10 cellular contexts compared by ENCODE assay signal in the genomic region with DNA sequence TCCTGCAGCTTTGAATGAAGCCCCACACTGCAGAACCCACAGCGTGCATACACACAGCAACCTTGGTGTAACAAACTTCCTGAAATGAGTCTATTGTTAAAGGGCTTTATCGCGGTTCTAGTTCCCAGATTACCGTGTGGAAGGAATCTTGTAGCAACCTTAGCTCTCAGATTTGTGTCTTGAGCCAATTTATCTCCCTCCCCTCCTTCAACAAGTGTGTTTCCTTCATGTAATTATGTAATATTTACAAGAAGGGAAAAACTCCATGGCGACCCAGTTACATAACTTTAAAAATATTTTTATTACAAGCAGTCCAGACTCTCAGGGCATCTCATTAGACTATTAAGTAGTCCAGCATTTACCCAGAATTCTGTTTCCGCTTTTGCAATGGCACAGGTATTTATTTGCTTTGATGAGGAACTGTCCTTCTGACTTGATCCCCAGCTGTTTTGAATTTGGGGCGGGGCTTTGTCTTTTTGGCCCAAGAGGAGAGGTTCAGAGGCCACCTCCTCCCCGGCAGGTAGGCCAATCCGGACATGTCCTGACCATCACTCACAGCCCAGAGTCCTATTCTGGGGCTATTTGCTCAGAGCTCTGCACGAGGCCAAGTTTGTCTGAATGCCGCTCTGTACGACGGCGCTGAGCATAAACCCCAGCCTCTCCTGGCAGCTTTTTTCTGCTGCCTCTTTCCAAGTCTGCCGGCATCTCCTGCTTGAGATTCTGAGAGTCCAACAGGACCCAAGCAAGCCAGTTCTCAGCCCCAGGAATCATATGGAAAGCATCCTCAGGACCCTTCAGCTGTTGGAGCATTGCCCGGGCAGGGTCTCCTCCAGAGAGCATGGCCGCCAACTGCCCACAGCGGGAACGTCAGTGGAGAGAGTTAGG. TPM values are rescaled to one million over a fixed set of nuclear protein-coding genes. Genes with fewer than 3 reads are reported as not detected.
DNase-seq lines count a peak whose midpoint lies in the region; ATAC-seq and TF ChIP-seq lines count a peak whose summit lies in the region.
"Had no signal": no experiment of that assay in that cellular context is flagged by ENCODE, and none has a peak within 500 bp of the region (broad histone marks: within the 10 kb centered on the region; RNA-seq: fewer than 3 reads in every experiment).

No MANE protein-coding gene starts in this region.

- no TSS peak for BruUV-seq in MCF 10A (replicated peaks; lab: Mats Ljungman, UMichigan)

- H3K4me3 ChIP-seq in breast epithelium (no peak overlapping the region), esophagus muscularis mucosa (peak overlapping the region in 3 of 4 donors; percentile 7 to 14 (median 8)), mucosa of descending colon (no peak overlapping the region), uterus (no peak overlapping the region)
- H3K4me3 ChIP-seq: cardiac muscle cell had no signal

- peaks cover 0 to 5% of the 10 kb centered on the region in 2 donors for H3K4me1 ChIP-seq in breast epithelium
- H3K4me1 ChIP-seq in esophagus muscularis mucosa: peaks cover 6 to 39% (median 25%) of the 10 kb centered on the region in 4 donors
- peaks cover 2% of the 10 kb centered on the region for H3K4me1 ChIP-seq in mucosa of descending colon (ENCODE audit: low read depth)
- peaks cover 0 to 4% of the 10 kb centered on the region in 2 donors for H3K4me1 ChIP-seq in uterus

- WGBS in esophagus muscularis mucosa: 44% methylated on average over 19 of the region's 19 CpGs

- H3K9me3 Mint-ChIP-seq in MCF 10A (ENCODE audit: unreplicated experiment): no peaks in the 10 kb centered on the region

- H3K27me3 Mint-ChIP-seq in MCF 10A (ENCODE audit: insufficient read depth, unreplicated experiment): no peaks in the 10 kb centered on the region

- H3K27ac Mint-ChIP-seq in MCF 10A (ENCODE audit: low read depth, unreplicated experiment): no peak overlapping the region

- CTCF ChIA-PET in MCF 10A (lab: Yijun Ruan, JAX): interaction anchor here (0.6 to 2.1 kb wide), 11 partner anchors 9 to 283 kb away, joined by 3 to 15 read pairs (median 4); no protein-coding TSS in a partner anchor

- H3K27ac ChIP-seq in breast epithelium: peak overlapping the region; percentile 81 to 88
- H3K27ac ChIP-seq in esophagus muscularis mucosa (replicated peaks in 1 of 4): peak overlapping the region; percentile 78 to 84 (median 82)
- H3K27ac ChIP-seq in uterus: peak overlapping the region; percentile 80 to 86
- H3K27ac ChIP-seq: cardiac muscle cell had no signal

- peak in 1 of 3 donors; percentile 14 for TF ChIP-seq CTCF in breast epithelium (IDR thresholded peaks at IDR 0.05)
- no peak for TF ChIP-seq CTCF in MCF 10A (IDR thresholded peaks at IDR 0.05; ENCODE audit: unreplicated experiment)
- TF ChIP-seq CTCF in esophagus muscularis mucosa (IDR thresholded peaks at IDR 0.05): no peak
- no peak for TF ChIP-seq CTCF in mucosa of descending colon (IDR thresholded peaks at IDR 0.05)
- peak in 1 of 4 experiments; percentile 23 for TF ChIP-seq CTCF in uterus (IDR thresholded peaks at IDR 0.05)

- TF ChIP-seq POLR2A in breast epithelium (IDR thresholded peaks at IDR 0.05): no peak
- TF ChIP-seq POLR2A in esophagus muscularis mucosa (IDR thresholded peaks at IDR 0.05; ENCODE audit: low read depth): no peak
- no peak for TF ChIP-seq POLR2A in uterus (IDR thresholded peaks at IDR 0.05)

- POLR2A ChIA-PET in MCF 10A (lab: Yijun Ruan, JAX): interaction anchor here (0.7 to 1.6 kb wide), 2 partner anchors 13 to 275 kb away, joined by 3 to 4 read pairs; no protein-coding TSS in a partner anchor

- H3K27me3 ChIP-seq in breast epithelium (no peaks in the 10 kb centered on the region), esophagus muscularis mucosa (no peaks in the 10 kb centered on the region), uterus (no peaks in the 10 kb centered on the region)
- H3K27me3 ChIP-seq: cardiac muscle cell had no signal

- no peaks in the 10 kb centered on the region for H3K9me3 ChIP-seq in breast epithelium
- H3K9me3 ChIP-seq in esophagus muscularis mucosa: no peaks in the 10 kb centered on the region
- no peaks in the 10 kb centered on the region for H3K9me3 ChIP-seq in mucosa of descending colon
- no peaks in the 10 kb centered on the region for H3K9me3 ChIP-seq in uterus

- H3K36me3 ChIP-seq in breast epithelium (no peaks in the 10 kb centered on the region), esophagus muscularis mucosa (peaks cover 10 to 75% (median 47%) of the 10 kb centered on the region in 4 donors), mucosa of descending colon (ENCODE audit: low read depth) (no peaks in the 10 kb centered on the region), uterus (no peaks in the 10 kb centered on the region)
- H3K36me3 ChIP-seq: cardiac muscle cell had no signal

- ATAC-seq in mucosa of descending colon (peak; percentile 28), HG02610 (IDR thresholded peaks at IDR 0.05; ENCODE audit: unreplicated experiment) (no peak), GM21737 (IDR thresholded peaks at IDR 0.05; ENCODE audit: unreplicated experiment) (no peak), GM21825 (IDR thresholded peaks at IDR 0.05; ENCODE audit: unreplicated experiment) (no peak)

- DNase-seq in breast epithelium (ENCODE audit: low spot score in 2 of 2) (peak; percentile 76 to 95), MCF 10A (ENCODE audit: unreplicated experiment) (no peak), esophagus muscularis mucosa (ENCODE audit: extremely low spot score) (no peak), mucosa of descending colon (no peak), uterus (peak; percentile 78 to 81)
- DNase-seq: ACHN had no signal

- peaks cover 27% of the 10 kb centered on the region for H3K36me3 Mint-ChIP-seq in MCF 10A (ENCODE audit: insufficient read depth, unreplicated experiment)

- intact Hi-C loops in breast epithelium (cut with DNase I; ENCODE audit: low total_unique reads): no loop called here
- intact Hi-C loops in MCF 10A (cut with micrococcal nuclease): loop anchor here (10.0 kb wide), 1 partner anchor 735 kb away; no protein-coding TSS in a partner anchor
- intact Hi-C loops in esophagus muscularis mucosa (cut with DNase I): loop anchor here (10.0 kb wide), 1 partner anchor 115 kb away; no protein-coding TSS in a partner anchor
- intact Hi-C loops in mucosa of descending colon (cut with DNase I, micrococcal nuclease): loop anchor here (10.0 kb wide), 2 partner anchors 155 to 275 kb away; a partner anchor contains a TSS
- intact Hi-C loops in uterus (cut with DNase I; ENCODE audit: low total_unique reads): no loop called here

- no peaks in the 10 kb centered on the region for H3K4me1 Mint-ChIP-seq in MCF 10A (ENCODE audit: insufficient read depth, unreplicated experiment)

- no peak overlapping the region for H3K4me3 Mint-ChIP-seq in MCF 10A (ENCODE audit: unreplicated experiment)

- TF ChIP-seq EP300 in esophagus muscularis mucosa (IDR thresholded peaks at IDR 0.05): no peak

RNA-seq across cellular contexts. Expression of a gene that starts 35.6 kb away (rescaled TPM):
- 10 to 100 TPM; 20.0 to 35.3 (median 33.1) TPM for total RNA-seq in breast epithelium
- 29.1 and 32.4 TPM in 2 replicates for total RNA-seq in MCF 10A (2022)
- total RNA-seq in esophagus muscularis mucosa: 10 to 100 TPM; 22.3 to 34.7 (median 29.2) TPM
- total RNA-seq in mucosa of descending colon: 10 to 100 TPM; 30.3 to 38.1 (median 37.1) TPM
- 10 to 100 TPM in 3 of 4 donors, 1 to 10 TPM in 1; 7.6 to 65.6 (median 28.0) TPM for total RNA-seq in uterus

RNA-seq across cellular contexts. Expression of a gene that starts 37.7 kb away (rescaled TPM):
- total RNA-seq in breast epithelium (10 to 100 TPM; 50.3 to 88.5 (median 52.8) TPM), MCF 10A (2022) (21.6 and 24.1 TPM in 2 replicates), esophagus muscularis mucosa (100 to 1,000 TPM; 106 to 133 (median 125) TPM), mucosa of descending colon (10 to 100 TPM; 18.0 to 44.8 (median 26.6) TPM), uterus (10 to 100 TPM; 15.6 to 70.2 (median 42.6) TPM)

Comparison
In these comparisons a context has a peak if more than half of its experiments do, and no peak if none do; other contexts are left out.
1. DNase-seq: peak in breast epithelium (2 of 2) and uterus (2 of 2); none in MCF 10A (single experiment), esophagus muscularis mucosa (single experiment) and mucosa of descending colon (0 of 3).
2. intact Hi-C loops: an anchor here in MCF 10A (10.0 kb wide), esophagus muscularis mucosa (10.0 kb wide) and mucosa of descending colon (10.0 kb wide); none called in breast epithelium and uterus.
3. H3K4me3 ChIP-seq: peak in esophagus muscularis mucosa (3 of 4); none in breast epithelium (0 of 3), mucosa of descending colon (single experiment) and uterus (0 of 2).
4. Peak in every context shown above with its lines, with median percentiles within 50 percentile points of each other: H3K27ac ChIP-seq.